8 cellular contexts compared by ENCODE assay signal in the genomic region with DNA sequence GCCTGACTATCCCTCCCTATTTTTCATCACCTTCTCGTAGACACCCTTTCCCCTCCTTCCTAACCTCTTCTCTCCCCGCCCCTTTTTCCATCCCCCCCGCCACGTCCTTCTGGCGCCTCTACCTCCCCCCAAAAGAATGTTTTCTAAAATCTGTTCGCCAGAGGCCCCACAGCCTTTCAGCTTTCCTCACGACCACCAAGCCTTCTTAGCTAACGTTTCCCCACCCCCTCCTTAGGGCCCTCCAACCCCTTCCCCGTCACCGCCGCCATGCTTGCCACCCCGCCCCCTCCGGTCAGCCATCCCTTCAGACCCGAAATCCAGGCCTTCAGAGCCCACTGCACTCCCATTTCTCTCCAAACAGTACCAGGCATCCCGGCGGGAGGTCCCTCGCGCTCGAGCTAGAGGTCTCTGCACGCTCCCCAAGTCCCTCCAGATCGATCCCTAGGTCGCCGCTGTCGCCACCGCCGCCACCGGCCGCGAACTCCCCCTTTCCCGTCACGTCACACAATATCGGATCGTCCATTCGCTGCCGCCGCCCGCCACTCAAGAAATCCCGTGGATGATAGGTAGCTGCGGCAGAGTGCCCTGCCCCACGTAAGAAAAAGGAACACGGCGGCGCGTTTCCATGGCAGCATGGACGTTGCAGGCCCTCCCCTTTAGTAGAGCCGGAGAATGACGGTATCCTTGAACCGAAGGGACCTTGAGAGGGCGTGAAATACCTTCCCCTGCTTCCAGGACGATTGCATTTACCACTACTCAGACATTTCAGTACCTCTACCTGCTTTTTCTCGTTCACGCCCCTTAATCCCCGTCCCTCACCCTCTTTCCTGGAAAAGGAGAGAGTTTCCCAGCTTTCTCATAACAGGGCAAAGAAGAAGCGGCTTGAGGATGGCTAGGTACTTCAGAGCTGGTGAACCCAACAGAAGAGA. TPM values are rescaled to one million over a fixed set of nuclear protein-coding genes. Genes with fewer than 3 reads are reported as not detected.
A peak's percentile ranks its signal among the peaks of the same experiment; 100 is the strongest.
DNase-seq lines count a peak whose midpoint lies in the region; ATAC-seq and TF ChIP-seq lines count a peak whose summit lies in the region.

A gene with protein sequence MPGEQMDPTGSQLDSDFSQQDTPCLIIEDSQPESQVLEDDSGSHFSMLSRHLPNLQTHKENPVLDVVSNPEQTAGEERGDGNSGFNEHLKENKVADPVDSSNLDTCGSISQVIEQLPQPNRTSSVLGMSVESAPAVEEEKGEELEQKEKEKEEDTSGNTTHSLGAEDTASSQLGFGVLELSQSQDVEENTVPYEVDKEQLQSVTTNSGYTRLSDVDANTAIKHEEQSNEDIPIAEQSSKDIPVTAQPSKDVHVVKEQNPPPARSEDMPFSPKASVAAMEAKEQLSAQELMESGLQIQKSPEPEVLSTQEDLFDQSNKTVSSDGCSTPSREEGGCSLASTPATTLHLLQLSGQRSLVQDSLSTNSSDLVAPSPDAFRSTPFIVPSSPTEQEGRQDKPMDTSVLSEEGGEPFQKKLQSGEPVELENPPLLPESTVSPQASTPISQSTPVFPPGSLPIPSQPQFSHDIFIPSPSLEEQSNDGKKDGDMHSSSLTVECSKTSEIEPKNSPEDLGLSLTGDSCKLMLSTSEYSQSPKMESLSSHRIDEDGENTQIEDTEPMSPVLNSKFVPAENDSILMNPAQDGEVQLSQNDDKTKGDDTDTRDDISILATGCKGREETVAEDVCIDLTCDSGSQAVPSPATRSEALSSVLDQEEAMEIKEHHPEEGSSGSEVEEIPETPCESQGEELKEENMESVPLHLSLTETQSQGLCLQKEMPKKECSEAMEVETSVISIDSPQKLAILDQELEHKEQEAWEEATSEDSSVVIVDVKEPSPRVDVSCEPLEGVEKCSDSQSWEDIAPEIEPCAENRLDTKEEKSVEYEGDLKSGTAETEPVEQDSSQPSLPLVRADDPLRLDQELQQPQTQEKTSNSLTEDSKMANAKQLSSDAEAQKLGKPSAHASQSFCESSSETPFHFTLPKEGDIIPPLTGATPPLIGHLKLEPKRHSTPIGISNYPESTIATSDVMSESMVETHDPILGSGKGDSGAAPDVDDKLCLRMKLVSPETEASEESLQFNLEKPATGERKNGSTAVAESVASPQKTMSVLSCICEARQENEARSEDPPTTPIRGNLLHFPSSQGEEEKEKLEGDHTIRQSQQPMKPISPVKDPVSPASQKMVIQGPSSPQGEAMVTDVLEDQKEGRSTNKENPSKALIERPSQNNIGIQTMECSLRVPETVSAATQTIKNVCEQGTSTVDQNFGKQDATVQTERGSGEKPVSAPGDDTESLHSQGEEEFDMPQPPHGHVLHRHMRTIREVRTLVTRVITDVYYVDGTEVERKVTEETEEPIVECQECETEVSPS (N-terminal part only) (minus strand): TSS at position 484 of the 929 bp plus-strand sequence. CDS start 113 bp downstream, at position 371.

- ATAC-seq in GM19025 (IDR thresholded peaks at IDR 0.05; ENCODE audit: low read depth, unreplicated experiment) (peak; percentile 99), HG03342 (IDR thresholded peaks at IDR 0.05; ENCODE audit: unreplicated experiment) (peak; percentile 98)

- DNase-seq in AG09309 (ENCODE audit: low read depth), result peak; percentile 65
- peak; percentile 81 to 93 for DNase-seq in NCI-H446 (lab: John Stamatoyannopoulos, UW)
- DNase-seq in activated CD4-positive, CD25-positive, alpha-beta regulatory T cell treated with anti-CD3 and anti-CD28 coated beads, Interleukin-2, amount 50 U/mL, for 16 hours (ENCODE audit: low read depth, low spot score), result peak; percentile 93
- peak; percentile 94 for DNase-seq in central memory CD4-positive, alpha-beta T cell
- peak; percentile 92 to 94 (median 93) for DNase-seq in immature natural killer cell
- peak; percentile 74 for DNase-seq in smooth muscle cell of the brain vasculature (ENCODE audit: low read depth, low spot score)

- peaks cover 24 to 38% of the 10 kb centered on the region in 2 donors for H3K4me1 Mint-ChIP-seq in immature natural killer cell

- TF ChIP-seq CTCF in AG09309 (IDR thresholded peaks at IDR 0.05; ENCODE audit: control insufficient read depth, insufficient read depth, low read depth, low read length, missing control alignments), result no peak

- H3K4me3 Mint-ChIP-seq in immature natural killer cell, result peak within 1 kb of the TSS; percentile 91 to 99 (median 93)

- peaks cover 6 to 7% (median 6%) of the 10 kb centered on the region in 3 donors for H3K27me3 Mint-ChIP-seq in immature natural killer cell (ENCODE audit: low read depth in 3 of 3)

- peak within 1 kb of the TSS; percentile 71 for H3K4me3 ChIP-seq in AG09309 (ENCODE audit: control insufficient read depth, low read depth, low read length)

- peak within 1 kb of the TSS; percentile 91 to 95 (median 94) for H3K27ac Mint-ChIP-seq in immature natural killer cell

- H3K9me3 Mint-ChIP-seq in immature natural killer cell, result no peaks in the 10 kb centered on the region

- H3K36me3 Mint-ChIP-seq in immature natural killer cell, result peaks cover 0 to 4% (median 0%) of the 10 kb centered on the region in 3 donors

RNA-seq across cellular contexts. Expression of the gene that starts here (rescaled TPM):
- 1 to 10 TPM in 2 of 3 donors, under 1 TPM in 1; 0.55 to 7.8 (median 3.0) TPM for polyA plus RNA-seq in immature natural killer cell

Comparison
In these comparisons a context has a peak if more than half of its experiments do, and no peak if none do; other contexts are left out.
1. Peak in every context shown above with its lines: DNase-seq, ATAC-seq and H3K4me3 ChIP-seq.